ENCODE assay signal across 8 cellular contexts in the genomic region with DNA sequence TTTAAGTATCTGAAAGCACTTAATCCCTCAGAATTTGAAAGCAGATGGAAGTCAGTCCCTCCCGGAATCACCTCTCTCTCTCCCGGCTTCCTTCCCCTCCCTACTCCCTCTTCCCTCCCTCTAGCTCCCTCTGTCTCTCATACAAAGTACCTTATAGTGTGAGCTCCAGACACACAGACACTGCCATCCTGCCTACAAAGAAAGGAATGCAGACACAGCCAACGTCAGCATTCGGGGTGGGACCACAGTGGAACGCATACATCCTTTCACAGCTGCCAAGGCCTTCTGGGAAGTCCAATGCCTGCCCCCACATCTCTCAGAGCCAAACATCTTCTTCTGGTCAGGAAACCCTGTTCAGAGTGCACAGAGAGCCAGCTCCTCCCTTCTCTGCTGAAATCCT. TPM values are rescaled to one million over a fixed set of nuclear protein-coding genes. Genes with fewer than 3 reads are reported as not detected.
DNase-seq lines count a peak whose midpoint lies in the region; ATAC-seq and TF ChIP-seq lines count a peak whose summit lies in the region.

No MANE protein-coding gene starts in this region.

- in situ Hi-C loops in HAP-1 (cut with MboI; ENCODE audit: low sequenced_read_pairs) (no loop called here), SK-MEL-5 (cut with HindIII; ENCODE audit: low pct_unique_long_range_greater_than_20kb, low sequenced_read_pairs) (no loop called here)

- peaks cover 11% of the 10 kb centered on the region for H3K4me1 ChIP-seq in HAP-1

- TF ChIP-seq CTCF in foreskin fibroblast (IDR thresholded peaks at IDR 0.05; ENCODE audit: low read depth, low read length): peak; percentile 41

- DNase-seq in HAP-1 (ENCODE audit: low spot score in 2 of 2) (peak; percentile 79 to 88), SK-MEL-5 (ENCODE audit: low read depth, low spot score) (peak; percentile 93), foreskin fibroblast (peak; percentile 98 to 99), non-pigmented ciliary epithelial cell (ENCODE audit: low read depth) (peak; percentile 99), NCI-H2081 (lab: John Stamatoyannopoulos, UW) (no peak), NAMALWA (ENCODE audit: low spot score) (no peak)

- no peaks in the 10 kb centered on the region for H3K36me3 ChIP-seq in HAP-1 (replicated peaks)

- H3K4me3 ChIP-seq in HAP-1 (no peak overlapping the region), foreskin fibroblast (ENCODE audit: low read depth in 1 of 2, low read length in 2 of 2) (no peak overlapping the region)

- no peaks in the 10 kb centered on the region for H3K9me3 ChIP-seq in HAP-1

- no peaks in the 10 kb centered on the region for H3K27me3 ChIP-seq in HAP-1 (ENCODE audit: low read depth)

- ATAC-seq in HG03095 (IDR thresholded peaks at IDR 0.05; ENCODE audit: unreplicated experiment) (no peak), HG03159 (IDR thresholded peaks at IDR 0.05; ENCODE audit: unreplicated experiment) (no peak)

RNA-seq across cellular contexts. Expression of gene NOD1, which starts 9.3 kb away (rescaled TPM):
- 6.9 and 8.6 TPM in 2 replicates for total RNA-seq in SK-MEL-5 (2014; rRNA removed; shearing (Covaris generic))
- 8.5 and 14.7 TPM in 2 replicates for polyA plus RNA-seq in SK-MEL-5 (2015; cell fraction: cytosol; rRNA removed)
- 25.1 and 33.4 TPM in 2 replicates for polyA plus RNA-seq in SK-MEL-5 (2015; cell fraction: nucleus; rRNA removed)

RNA-seq across cellular contexts. Expression of gene GGCT, which starts 35.3 kb away (rescaled TPM):
- total RNA-seq in SK-MEL-5 (2014; rRNA removed; shearing (Covaris generic)): 131 and 143 TPM in 2 replicates
- polyA plus RNA-seq in SK-MEL-5 (2015; cell fraction: cytosol; rRNA removed): 111 and 123 TPM in 2 replicates
- 34.6 and 36.1 TPM in 2 replicates for polyA plus RNA-seq in SK-MEL-5 (2015; cell fraction: nucleus; rRNA removed)

Comparison
In these comparisons a context has a peak if more than half of its experiments do, and no peak if none do; other contexts are left out.
1. DNase-seq: peak in HAP-1 (2 of 2), SK-MEL-5 (single experiment), foreskin fibroblast (2 of 2) and non-pigmented ciliary epithelial cell (single experiment); none in NCI-H2081 (0 of 2) and NAMALWA (single experiment).